ENCODE assay signal across 8 cellular contexts in genomic region chr5:83474986-83475385, GRCh38. TPM values are rescaled to one million over a fixed set of nuclear protein-coding genes. Genes with fewer than 3 reads are reported as not detected.
A peak's percentile ranks its signal among the peaks of the same experiment; 100 is the strongest.
DNase-seq lines count a peak whose midpoint lies in the region; ATAC-seq and TF ChIP-seq lines count a peak whose summit lies in the region.

No MANE protein-coding gene starts in this region.

- CTCF ChIA-PET in WTC11 (lab: Charles Lee), result interaction anchor here (0.5 to 1.1 kb wide), 4 partner anchors 11 to 392 kb away, joined by 3 to 4 read pairs (median 3); no protein-coding TSS in a partner anchor

- H3K27me3 Mint-ChIP-seq in WTC11 (ENCODE audit: low read depth), result no peaks in the 10 kb centered on the region

- peak overlapping the region; percentile 92 for H3K9ac ChIP-seq in skeletal muscle satellite cell (ENCODE audit: low read depth, low read length)

- H3K9me3 Mint-ChIP-seq in WTC11, result no peaks in the 10 kb centered on the region

- POLR2A ChIA-PET in WTC11 (lab: Charles Lee), result interaction anchor here (0.9 to 1.4 kb wide), 6 partner anchors 9 to 1163 kb away, joined by 3 to 5 read pairs (median 3); partner anchors contain the start of genes TMEM167A and XRCC4

- H3K27me3 ChIP-seq in HAP-1 (ENCODE audit: low read depth), result peaks cover 27% of the 10 kb centered on the region
- H3K27me3 ChIP-seq in hepatocyte, result no peaks in the 10 kb centered on the region
- H3K27me3 ChIP-seq in skeletal muscle satellite cell (ENCODE audit: control insufficient read depth, insufficient read depth, low read length), result peaks cover 5% of the 10 kb centered on the region

- in situ Hi-C loops in HAP-1 (cut with MboI; ENCODE audit: low sequenced_read_pairs), result no loop called here

- ATAC-seq in WTC11, result no peak

- peaks cover 49% of the 10 kb centered on the region for H3K4me1 Mint-ChIP-seq in WTC11

- peaks cover 16% of the 10 kb centered on the region for H3K4me1 ChIP-seq in HAP-1
- peaks cover 23% of the 10 kb centered on the region for H3K4me1 ChIP-seq in hepatocyte (ENCODE audit: insufficient read depth)
- H3K4me1 ChIP-seq in skeletal muscle satellite cell (ENCODE audit: control insufficient read depth, insufficient read depth, low read length), result peaks cover 18% of the 10 kb centered on the region

- H2AFZ ChIP-seq in hepatocyte, result peak overlapping the region; percentile 15

- H3K36me3 Mint-ChIP-seq in WTC11, result peaks cover 14% of the 10 kb centered on the region

- H3K4me2 ChIP-seq in hepatocyte (peak overlapping the region; percentile 84), skeletal muscle satellite cell (ENCODE audit: low read length) (peak overlapping the region; percentile 96)

- H3K9me2 ChIP-seq in hepatocyte (replicated peaks; ENCODE audit: insufficient read depth), result no peaks in the 10 kb centered on the region

- peak overlapping the region; percentile 94 for H3K27ac ChIP-seq in hepatocyte

- no peak for TF ChIP-seq CTCF in WTC11 (IDR thresholded peaks at IDR 0.05)
- TF ChIP-seq CTCF in hepatocyte (IDR thresholded peaks at IDR 0.05; ENCODE audit: poor library complexity), result no peak

- DNase-seq in HAP-1 (ENCODE audit: low spot score in 2 of 2) (no peak), WTC11 (ENCODE audit: low spot score) (peak; percentile 32), hepatocyte (ENCODE audit: low spot score) (no peak), NCI-H1105 (lab: John Stamatoyannopoulos, UW) (no peak), NCI-H774 (lab: John Stamatoyannopoulos, UW) (no peak), C1 segment of cervical spinal cord (lab: John Stamatoyannopoulos, UW) (no peak), dedifferentiated amniotic fluid mesenchymal stem cell (ENCODE audit: extremely low spot score) (no peak)

- peaks cover 59% of the 10 kb centered on the region for H3K79me2 ChIP-seq in hepatocyte

- no peaks in the 10 kb centered on the region for H4K20me1 ChIP-seq in hepatocyte (ENCODE audit: insufficient read depth, poor library complexity, severe bottlenecking)

- H3K4me3 ChIP-seq in HAP-1, result peak overlapping the region; percentile 19
- H3K4me3 ChIP-seq in hepatocyte, result peak overlapping the region; percentile 54
- H3K4me3 ChIP-seq in skeletal muscle satellite cell (ENCODE audit: low read length), result peak overlapping the region; percentile 75

- H3K36me3 ChIP-seq in HAP-1 (replicated peaks) (no peaks in the 10 kb centered on the region), hepatocyte (replicated peaks; ENCODE audit: insufficient read depth, low read depth) (no peaks in the 10 kb centered on the region), skeletal muscle satellite cell (ENCODE audit: insufficient read depth, low read length) (no peaks in the 10 kb centered on the region)

- WGBS in hepatocyte (ENCODE audit: low lambda C conversion rate, missing lambda C conversion rate), result 8% methylated on average over 8 of the region's 8 CpGs

- peak overlapping the region; percentile 85 for H3K4me3 Mint-ChIP-seq in WTC11

- H3K9me3 ChIP-seq in HAP-1 (no peaks in the 10 kb centered on the region), hepatocyte (ENCODE audit: low read depth) (no peaks in the 10 kb centered on the region), skeletal muscle satellite cell (replicated peaks; ENCODE audit: low read length) (no peaks in the 10 kb centered on the region)

- H3K27ac Mint-ChIP-seq in WTC11, result peak overlapping the region; percentile 94

TF ChIP-seq in WTC11, 78 proteins besides CTCF, POLR2A, EP300 and RAD21:
- no peak for TF ChIP-seq NFATC4 (CRISPR knock-in tag; IDR thresholded peaks at IDR 0.05)
- TF ChIP-seq, protein P1, sequence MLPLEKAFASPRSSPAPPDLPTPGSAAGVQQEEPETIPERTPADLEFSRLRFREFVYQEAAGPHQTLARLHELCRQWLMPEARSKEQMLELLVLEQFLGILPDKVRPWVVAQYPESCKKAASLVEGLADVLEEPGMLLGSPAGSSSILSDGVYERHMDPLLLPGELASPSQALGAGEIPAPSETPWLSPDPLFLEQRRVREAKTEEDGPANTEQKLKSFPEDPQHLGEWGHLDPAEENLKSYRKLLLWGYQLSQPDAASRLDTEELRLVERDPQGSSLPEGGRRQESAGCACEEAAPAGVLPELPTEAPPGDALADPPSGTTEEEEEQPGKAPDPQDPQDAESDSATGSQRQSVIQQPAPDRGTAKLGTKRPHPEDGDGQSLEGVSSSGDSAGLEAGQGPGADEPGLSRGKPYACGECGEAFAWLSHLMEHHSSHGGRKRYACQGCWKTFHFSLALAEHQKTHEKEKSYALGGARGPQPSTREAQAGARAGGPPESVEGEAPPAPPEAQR (CRISPR knock-in tag; IDR thresholded peaks at IDR 0.05), result no peak
- TF ChIP-seq NFYB (CRISPR knock-in tag; conservative IDR thresholded peaks at IDR 0.05; ENCODE audit: low read depth), result no peak
- TF ChIP-seq EMX1 (CRISPR knock-in tag; IDR thresholded peaks at IDR 0.05), result no peak
- TF ChIP-seq ELF4 (CRISPR knock-in tag; IDR thresholded peaks at IDR 0.05; ENCODE audit: low read depth), result no peak
- TF ChIP-seq ZNF138 (CRISPR knock-in tag; conservative IDR thresholded peaks at IDR 0.05), result no peak
- TF ChIP-seq SMAD3 (CRISPR knock-in tag; IDR thresholded peaks at IDR 0.05; ENCODE audit: borderline replicate concordance), result no peak
- TF ChIP-seq, protein P2, sequence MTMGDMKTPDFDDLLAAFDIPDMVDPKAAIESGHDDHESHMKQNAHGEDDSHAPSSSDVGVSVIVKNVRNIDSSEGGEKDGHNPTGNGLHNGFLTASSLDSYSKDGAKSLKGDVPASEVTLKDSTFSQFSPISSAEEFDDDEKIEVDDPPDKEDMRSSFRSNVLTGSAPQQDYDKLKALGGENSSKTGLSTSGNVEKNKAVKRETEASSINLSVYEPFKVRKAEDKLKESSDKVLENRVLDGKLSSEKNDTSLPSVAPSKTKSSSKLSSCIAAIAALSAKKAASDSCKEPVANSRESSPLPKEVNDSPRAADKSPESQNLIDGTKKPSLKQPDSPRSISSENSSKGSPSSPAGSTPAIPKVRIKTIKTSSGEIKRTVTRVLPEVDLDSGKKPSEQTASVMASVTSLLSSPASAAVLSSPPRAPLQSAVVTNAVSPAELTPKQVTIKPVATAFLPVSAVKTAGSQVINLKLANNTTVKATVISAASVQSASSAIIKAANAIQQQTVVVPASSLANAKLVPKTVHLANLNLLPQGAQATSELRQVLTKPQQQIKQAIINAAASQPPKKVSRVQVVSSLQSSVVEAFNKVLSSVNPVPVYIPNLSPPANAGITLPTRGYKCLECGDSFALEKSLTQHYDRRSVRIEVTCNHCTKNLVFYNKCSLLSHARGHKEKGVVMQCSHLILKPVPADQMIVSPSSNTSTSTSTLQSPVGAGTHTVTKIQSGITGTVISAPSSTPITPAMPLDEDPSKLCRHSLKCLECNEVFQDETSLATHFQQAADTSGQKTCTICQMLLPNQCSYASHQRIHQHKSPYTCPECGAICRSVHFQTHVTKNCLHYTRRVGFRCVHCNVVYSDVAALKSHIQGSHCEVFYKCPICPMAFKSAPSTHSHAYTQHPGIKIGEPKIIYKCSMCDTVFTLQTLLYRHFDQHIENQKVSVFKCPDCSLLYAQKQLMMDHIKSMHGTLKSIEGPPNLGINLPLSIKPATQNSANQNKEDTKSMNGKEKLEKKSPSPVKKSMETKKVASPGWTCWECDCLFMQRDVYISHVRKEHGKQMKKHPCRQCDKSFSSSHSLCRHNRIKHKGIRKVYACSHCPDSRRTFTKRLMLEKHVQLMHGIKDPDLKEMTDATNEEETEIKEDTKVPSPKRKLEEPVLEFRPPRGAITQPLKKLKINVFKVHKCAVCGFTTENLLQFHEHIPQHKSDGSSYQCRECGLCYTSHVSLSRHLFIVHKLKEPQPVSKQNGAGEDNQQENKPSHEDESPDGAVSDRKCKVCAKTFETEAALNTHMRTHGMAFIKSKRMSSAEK (CRISPR knock-in tag; IDR thresholded peaks at IDR 0.05; ENCODE audit: borderline replicate concordance), result no peak
- TF ChIP-seq ETV6 (CRISPR knock-in tag; IDR thresholded peaks at IDR 0.05), result no peak
- no peak for TF ChIP-seq TEAD4 (CRISPR knock-in tag; IDR thresholded peaks at IDR 0.05)
- no peak for TF ChIP-seq CREM (CRISPR knock-in tag; IDR thresholded peaks at IDR 0.05)
- TF ChIP-seq, protein P3, sequence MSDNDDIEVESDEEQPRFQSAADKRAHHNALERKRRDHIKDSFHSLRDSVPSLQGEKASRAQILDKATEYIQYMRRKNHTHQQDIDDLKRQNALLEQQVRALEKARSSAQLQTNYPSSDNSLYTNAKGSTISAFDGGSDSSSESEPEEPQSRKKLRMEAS (CRISPR knock-in tag; IDR thresholded peaks at IDR 0.05), result no peak
- TF ChIP-seq TCF7 (CRISPR knock-in tag; IDR thresholded peaks at IDR 0.05; ENCODE audit: low read depth), result no peak
- TF ChIP-seq, protein P4, sequence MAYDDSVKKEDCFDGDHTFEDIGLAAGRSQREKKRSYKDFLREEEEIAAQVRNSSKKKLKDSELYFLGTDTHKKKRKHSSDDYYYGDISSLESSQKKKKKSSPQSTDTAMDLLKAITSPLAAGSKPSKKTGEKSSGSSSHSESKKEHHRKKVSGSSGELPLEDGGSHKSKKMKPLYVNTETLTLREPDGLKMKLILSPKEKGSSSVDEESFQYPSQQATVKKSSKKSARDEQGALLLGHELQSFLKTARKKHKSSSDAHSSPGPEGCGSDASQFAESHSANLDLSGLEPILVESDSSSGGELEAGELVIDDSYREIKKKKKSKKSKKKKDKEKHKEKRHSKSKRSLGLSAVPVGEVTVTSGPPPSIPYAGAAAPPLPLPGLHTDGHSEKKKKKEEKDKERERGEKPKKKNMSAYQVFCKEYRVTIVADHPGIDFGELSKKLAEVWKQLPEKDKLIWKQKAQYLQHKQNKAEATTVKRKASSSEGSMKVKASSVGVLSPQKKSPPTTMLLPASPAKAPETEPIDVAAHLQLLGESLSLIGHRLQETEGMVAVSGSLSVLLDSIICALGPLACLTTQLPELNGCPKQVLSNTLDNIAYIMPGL (CRISPR knock-in tag; IDR thresholded peaks at IDR 0.05), result no peak
- TF ChIP-seq HMGA2 (CRISPR knock-in tag; IDR thresholded peaks at IDR 0.05), result no peak
- TF ChIP-seq ZNF317 (CRISPR knock-in tag; IDR thresholded peaks at IDR 0.05; ENCODE audit: borderline replicate concordance, low read depth), result no peak
- TF ChIP-seq, protein P5, sequence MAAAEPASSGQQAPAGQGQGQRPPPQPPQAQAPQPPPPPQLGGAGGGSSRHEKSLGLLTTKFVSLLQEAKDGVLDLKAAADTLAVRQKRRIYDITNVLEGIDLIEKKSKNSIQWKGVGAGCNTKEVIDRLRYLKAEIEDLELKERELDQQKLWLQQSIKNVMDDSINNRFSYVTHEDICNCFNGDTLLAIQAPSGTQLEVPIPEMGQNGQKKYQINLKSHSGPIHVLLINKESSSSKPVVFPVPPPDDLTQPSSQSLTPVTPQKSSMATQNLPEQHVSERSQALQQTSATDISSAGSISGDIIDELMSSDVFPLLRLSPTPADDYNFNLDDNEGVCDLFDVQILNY (CRISPR knock-in tag; IDR thresholded peaks at IDR 0.05), result no peak

RNA-seq across cellular contexts. Expression of gene VCAN, which starts 3.4 kb away (rescaled TPM):
- 275 to 286 TPM (median 276 TPM) in 3 replicates for total RNA-seq in WTC11 (2021)
- 367 and 398 TPM in 2 replicates for total RNA-seq in hepatocyte
- 98.0 and 104 TPM in 2 replicates for polyA plus RNA-seq in hepatocyte
- total RNA-seq in skeletal muscle satellite cell (2012; rRNA removed), result 85.6 and 92.0 TPM in 2 replicates

Comparison
In these comparisons a context has a peak if more than half of its experiments do, and no peak if none do; other contexts are left out.
1. H3K4me3 ChIP-seq: peak in every context shown above with its lines; median percentile 75 in skeletal muscle satellite cell; 54 in hepatocyte; 19 in HAP-1.